In genomic region chr4:39470402-39470801, GRCh38 we compare ENCODE assay signal across 21 cellular contexts.
"Had no signal": no experiment of that assay in that cellular context is flagged by ENCODE, and none has a peak within 500 bp of the region (broad histone marks: within the 10 kb centered on the region; RNA-seq: fewer than 3 reads in every experiment).

No MANE protein-coding gene starts in this region.

- H3K27ac Mint-ChIP-seq: activated CD4-positive, alpha-beta T cell treated with anti-CD3 and anti-CD28 coated beads, Interleukin-2, amount 10 ng/mL, durations not matched to agents 7 days and 5 days; activated naive CD4-positive, alpha-beta T cell treated with anti-CD3 and anti-CD28 coated beads, Interleukin-2, amount 10 ng/mL, durations not matched to agents 7 days and 5 days; activated naive CD8-positive, alpha-beta T cell treated with anti-CD3 and anti-CD28 coated beads, Interleukin-2, amount 50 U/mL, for 24 hours had no signal

- H3K9me3 Mint-ChIP-seq: activated CD4-positive, alpha-beta T cell treated with anti-CD3 and anti-CD28 coated beads, Interleukin-2, amount 10 ng/mL, durations not matched to agents 7 days and 5 days; activated naive CD4-positive, alpha-beta T cell treated with anti-CD3 and anti-CD28 coated beads, Interleukin-2, amount 10 ng/mL, durations not matched to agents 7 days and 5 days; activated naive CD8-positive, alpha-beta T cell treated with anti-CD3 and anti-CD28 coated beads, Interleukin-2, amount 50 U/mL, for 24 hours; activated T-cell treated with anti-CD3 and anti-CD28 coated beads, Interleukin-2, amount 50 U/mL, for 4 hours; central memory CD8-positive, alpha-beta T cell; stimulated activated naive CD8-positive, alpha-beta T cell treated with anti-CD3 and anti-CD28 coated beads, Interleukin-15, Interleukin-2, amounts not matched to agents 100 ng/mL and 50 ng/mL, for 24 hours had no signal

- H3K4me3 Mint-ChIP-seq: activated CD4-positive, alpha-beta T cell treated with anti-CD3 and anti-CD28 coated beads, Interleukin-2, amount 10 ng/mL, durations not matched to agents 7 days and 5 days; activated naive CD4-positive, alpha-beta T cell treated with anti-CD3 and anti-CD28 coated beads, Interleukin-2, amount 10 ng/mL, durations not matched to agents 7 days and 5 days; activated naive CD8-positive, alpha-beta T cell treated with anti-CD3 and anti-CD28 coated beads, Interleukin-2, amount 50 U/mL, for 24 hours; activated T-cell treated with anti-CD3 and anti-CD28 coated beads, Interleukin-2, amount 50 U/mL, for 4 hours; central memory CD8-positive, alpha-beta T cell; stimulated activated naive CD8-positive, alpha-beta T cell treated with anti-CD3 and anti-CD28 coated beads, Interleukin-15, Interleukin-2, amounts not matched to agents 100 ng/mL and 50 ng/mL, for 24 hours had no signal

- DNase-seq: activated CD4-positive, alpha-beta T cell treated with anti-CD3 and anti-CD28 coated beads, Interleukin-2, amount 10 ng/mL, durations not matched to agents 7 days and 5 days; activated CD8-positive, alpha-beta memory T cell treated with anti-CD3 and anti-CD28 coated beads, Interleukin-2, amount 50 U/mL, for 4 hours; activated effector memory CD4-positive, alpha-beta T cell treated with Interleukin-2 at 50 U/mL for 16 hours; activated naive CD4-positive, alpha-beta T cell treated with anti-CD3 and anti-CD28 coated beads, Interleukin-2, amount 10 ng/mL, durations not matched to agents 7 days and 5 days; activated naive CD8-positive, alpha-beta T cell treated with anti-CD3 and anti-CD28 coated beads, Interleukin-2, amount 50 U/mL, for 24 hours; activated T-cell treated with anti-CD3 and anti-CD28 coated beads, Interleukin-2, amount 50 U/mL, for 4 hours; cortex of kidney; effector CD8-positive, alpha-beta T cell; left colon; occipital lobe; retina; stimulated activated CD4-positive, alpha-beta T cell treated with anti-CD3 and anti-CD28 coated beads, Interleukin-2, amount 100 ng/mL, for 24 hours; T1000; upper lobe of left lung had no signal

- H3K27me3 ChIP-seq: ascending aorta, esophagus muscularis mucosa, upper lobe of left lung had no signal

- H3K9me3 ChIP-seq: ascending aorta, esophagus muscularis mucosa, thoracic aorta, upper lobe of left lung had no signal

- ATAC-seq: activated naive CD8-positive, alpha-beta T cell treated with anti-CD3 and anti-CD28 coated beads, Interleukin-2, amount 50 U/mL, for 24 hours; activated T-cell treated with anti-CD3 and anti-CD28 coated beads, Interleukin-2, amount 50 U/mL, for 4 hours had no signal

- FAIRE-seq: endothelial cell of umbilical vein had no signal

- H3K4me1 Mint-ChIP-seq: central memory CD8-positive, alpha-beta T cell had no signal

- H3K27me3 Mint-ChIP-seq: activated CD4-positive, alpha-beta T cell treated with anti-CD3 and anti-CD28 coated beads, Interleukin-2, amount 10 ng/mL, durations not matched to agents 7 days and 5 days; activated naive CD4-positive, alpha-beta T cell treated with anti-CD3 and anti-CD28 coated beads, Interleukin-2, amount 10 ng/mL, durations not matched to agents 7 days and 5 days; activated naive CD8-positive, alpha-beta T cell treated with anti-CD3 and anti-CD28 coated beads, Interleukin-2, amount 50 U/mL, for 24 hours; central memory CD8-positive, alpha-beta T cell; stimulated activated naive CD8-positive, alpha-beta T cell treated with anti-CD3 and anti-CD28 coated beads, Interleukin-15, Interleukin-2, amounts not matched to agents 100 ng/mL and 50 ng/mL, for 24 hours had no signal

- H3K36me3 ChIP-seq: thoracic aorta had no signal

- H3K4me3 ChIP-seq: ascending aorta, esophagus muscularis mucosa, lung, thoracic aorta, upper lobe of left lung had no signal

- H3K27ac ChIP-seq: ascending aorta, thoracic aorta had no signal

- H3K4me1 ChIP-seq: ascending aorta had no signal
